2 cellular contexts compared by ENCODE assay signal in the genomic region with DNA sequence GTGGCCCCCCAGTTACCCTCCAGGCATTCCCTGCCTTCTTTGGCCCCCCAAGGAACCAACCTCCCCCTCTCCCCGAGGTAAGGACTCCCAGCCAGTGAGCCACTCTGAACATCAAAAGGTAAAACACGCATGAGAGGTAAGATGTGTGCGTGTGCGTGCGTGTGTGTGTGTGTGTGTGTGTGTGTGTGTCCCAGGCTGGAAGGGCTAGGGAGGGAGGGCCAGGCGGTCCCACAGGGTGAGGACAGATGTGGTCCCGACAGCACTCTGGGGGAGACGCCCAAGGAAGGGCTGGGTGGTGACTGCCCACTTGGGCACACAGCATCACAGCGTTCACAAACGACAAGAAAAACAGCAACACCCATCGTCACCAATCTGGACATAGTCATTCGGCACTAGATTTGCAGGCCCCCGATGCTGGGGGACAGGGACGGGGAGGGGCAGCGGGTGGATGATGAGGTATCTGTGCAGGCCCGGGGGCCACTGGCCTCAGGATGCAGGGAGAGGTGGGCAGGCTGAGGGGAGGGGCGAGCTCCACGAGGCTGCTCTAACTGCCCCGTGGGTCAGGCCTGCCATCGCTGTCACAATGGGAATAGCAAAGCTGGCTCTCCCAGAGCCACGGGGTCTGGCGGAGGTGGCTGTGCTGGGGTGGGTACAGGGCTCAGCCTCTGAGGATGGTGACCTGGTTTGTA.
A peak's percentile ranks its signal among the peaks of the same experiment; 100 is the strongest.
TF ChIP-seq lines count a peak whose summit lies in the region.

No MANE protein-coding gene starts in this region.

TF ChIP-seq in HCT116, 20 proteins besides CTCF, POLR2A, EP300 and RAD21:
- TF ChIP-seq SIN3A (IDR thresholded peaks at IDR 0.05; ENCODE audit: low read depth) (no peak), TCF7L2 (IDR thresholded peaks at IDR 0.05; ENCODE audit: borderline replicate concordance, extremely low read depth, insufficient read depth, insufficient read length) (peak; percentile 17)

TF ChIP-seq in K562, 482 proteins besides CTCF, POLR2A, EP300 and RAD21:
- no peak for TF ChIP-seq E2F3 (CRISPR knock-in tag; IDR thresholded peaks at IDR 0.05)
- TF ChIP-seq SUPT5H (IDR thresholded peaks at IDR 0.05) = 0 out of 2 replicates have a peak, but pooled peaks have one; percentile 15
- TF ChIP-seq ELF2 (CRISPR knock-in tag; IDR thresholded peaks at IDR 0.05) = no peak
- no peak for TF ChIP-seq IRF2 (CRISPR knock-in tag; IDR thresholded peaks at IDR 0.05)
- TF ChIP-seq CHCHD3 (CRISPR knock-in tag; IDR thresholded peaks at IDR 0.05) = no peak
